ENCODE assay signal across 28 cellular contexts in the genomic region with DNA sequence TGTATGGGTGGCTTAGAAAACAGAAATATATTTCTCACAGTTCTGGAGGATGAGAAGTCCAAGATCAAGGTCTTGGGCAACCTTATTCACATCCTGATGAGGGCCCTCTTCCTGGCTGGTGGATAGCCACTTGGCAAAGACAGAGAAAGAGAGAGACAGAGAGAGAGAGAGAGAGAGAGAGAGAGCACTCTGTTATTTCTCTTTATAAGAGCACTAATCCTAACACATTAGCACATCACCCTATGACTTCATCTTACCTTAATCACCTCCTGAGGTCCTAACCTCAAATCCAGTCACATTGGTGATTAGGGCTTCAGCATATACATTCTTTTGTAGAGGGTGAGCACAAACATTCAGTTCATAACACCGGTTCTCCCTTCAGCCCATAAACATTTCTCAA.
DNase-seq lines count a peak whose midpoint lies in the region; FAIRE-seq and TF ChIP-seq lines count a peak whose summit lies in the region.
"Had no signal": no experiment of that assay in that cellular context is flagged by ENCODE, and none has a peak within 500 bp of the region (broad histone marks: within the 10 kb centered on the region; RNA-seq: fewer than 3 reads in every experiment).

No MANE protein-coding gene starts in this region.

- H3K4me2 ChIP-seq in keratinocyte (ENCODE audit: control insufficient read depth, extremely low read depth, insufficient read depth, low read depth, low read length): no peak overlapping the region

- peak; percentile 86 for FAIRE-seq in keratinocyte (lab: Jason Lieb, UNC)
- FAIRE-seq: endometrium, pancreas had no signal

- H3K36me3 ChIP-seq in keratinocyte (ENCODE audit: control insufficient read depth in 2 of 2, extremely low read depth in 1 of 2, insufficient read depth in 2 of 2, low read length in 2 of 2): no peaks in the 10 kb centered on the region
- H3K36me3 ChIP-seq in CD8-positive, alpha-beta memory T cell (ENCODE audit: insufficient read depth, low read length): no peaks in the 10 kb centered on the region
- H3K36me3 ChIP-seq: heart right ventricle, left lung, pancreas, thyroid gland had no signal

- no peak overlapping the region for H3K4me3 Mint-ChIP-seq in CD8-positive, alpha-beta memory T cell
- H3K4me3 Mint-ChIP-seq: activated CD4-positive, alpha-beta T cell treated with anti-CD3 and anti-CD28 coated beads, Interleukin-2, amount 10 ng/mL, durations not matched to agents 24 days and 14 days; activated naive CD4-positive, alpha-beta T cell treated with anti-CD3 and anti-CD28 coated beads, Interleukin-2, amount 10 ng/mL, durations not matched to agents 7 days and 5 days; activated T-cell treated with anti-CD3 and anti-CD28 coated beads, Interleukin-2, amount 50 U/mL, for 72 hours; dendritic cell treated with granulocyte-macrophage colony-stimulating factor and Interleukin-4, amounts not matched to agents 40 ng/mL and 50 ng/mL, for 4 days; naive thymus-derived CD8-positive, alpha-beta T cell; stimulated activated naive CD8-positive, alpha-beta T cell treated with anti-CD3 and anti-CD28 coated beads, Interleukin-15, Interleukin-2, amounts not matched to agents 100 ng/mL and 50 ng/mL, for 24 hours had no signal

- peaks cover 28% of the 10 kb centered on the region for H3K4me1 ChIP-seq in keratinocyte (ENCODE audit: control insufficient read depth, extremely low read depth, insufficient read depth, low read length)
- H3K4me1 ChIP-seq in CD8-positive, alpha-beta memory T cell (ENCODE audit: insufficient read depth, low read length): no peaks in the 10 kb centered on the region
- H3K4me1 ChIP-seq: left lung, pancreas had no signal

- no peak for TF ChIP-seq CTCF in keratinocyte (optimal IDR thresholded peaks at IDR 0.05 in 1 of 3, IDR thresholded peaks at IDR 0.05 in 1 of 3, conservative IDR thresholded peaks at IDR 0.05 in 1 of 3; ENCODE audit: extremely low read depth in 1 of 3, insufficient read depth in 2 of 3, low read length in 3 of 3)

- H3K9ac ChIP-seq in keratinocyte (ENCODE audit: control insufficient read depth, extremely low read depth, insufficient read depth, low read length): no peak overlapping the region

- no peaks in the 10 kb centered on the region for H3K79me2 ChIP-seq in keratinocyte (ENCODE audit: control insufficient read depth, insufficient read depth, low read length)

- dilution Hi-C loops in keratinocyte (cut with MboI; ENCODE audit: extremely low pct_ligation_motif_present, low sequenced_read_pairs): no loop called here

- no peaks in the 10 kb centered on the region for H3K27me3 Mint-ChIP-seq in CD8-positive, alpha-beta memory T cell
- H3K27me3 Mint-ChIP-seq: activated CD4-positive, alpha-beta T cell treated with anti-CD3 and anti-CD28 coated beads, Interleukin-2, amount 10 ng/mL, durations not matched to agents 24 days and 14 days; activated naive CD4-positive, alpha-beta T cell treated with anti-CD3 and anti-CD28 coated beads, Interleukin-2, amount 10 ng/mL, durations not matched to agents 7 days and 5 days; dendritic cell treated with granulocyte-macrophage colony-stimulating factor and Interleukin-4, amounts not matched to agents 40 ng/mL and 50 ng/mL, for 4 days; stimulated activated naive CD8-positive, alpha-beta T cell treated with anti-CD3 and anti-CD28 coated beads, Interleukin-15, Interleukin-2, amounts not matched to agents 100 ng/mL and 50 ng/mL, for 24 hours had no signal

- no peak overlapping the region for H3K4me3 ChIP-seq in keratinocyte (ENCODE audit: control insufficient read depth in 2 of 3, extremely low read depth in 1 of 3, insufficient read depth in 2 of 3, low read depth in 1 of 3, low read length in 3 of 3)
- H3K4me3 ChIP-seq in CD8-positive, alpha-beta memory T cell (ENCODE audit: low read length): no peak overlapping the region
- H3K4me3 ChIP-seq: heart right ventricle, left lung, pancreas, SK-N-MC, thyroid gland had no signal

- H2AFZ ChIP-seq in keratinocyte (ENCODE audit: control insufficient read depth, low read length): no peak overlapping the region

- peaks cover 0 to 8% (median 0%) of the 10 kb centered on the region in 5 donors for H3K9me3 Mint-ChIP-seq in CD8-positive, alpha-beta memory T cell
- H3K9me3 Mint-ChIP-seq: activated CD4-positive, alpha-beta T cell treated with anti-CD3 and anti-CD28 coated beads, Interleukin-2, amount 10 ng/mL, durations not matched to agents 24 days and 14 days; activated naive CD4-positive, alpha-beta T cell treated with anti-CD3 and anti-CD28 coated beads, Interleukin-2, amount 10 ng/mL, durations not matched to agents 7 days and 5 days; dendritic cell treated with granulocyte-macrophage colony-stimulating factor and Interleukin-4, amounts not matched to agents 40 ng/mL and 50 ng/mL, for 4 days had no signal

- no peaks in the 10 kb centered on the region for H3K9me1 ChIP-seq in keratinocyte (ENCODE audit: control insufficient read depth, extremely low read depth, insufficient read depth, low read length)

- no peak overlapping the region for H3K27ac Mint-ChIP-seq in CD8-positive, alpha-beta memory T cell
- H3K27ac Mint-ChIP-seq: activated CD4-positive, alpha-beta T cell treated with anti-CD3 and anti-CD28 coated beads, Interleukin-2, amount 10 ng/mL, durations not matched to agents 24 days and 14 days; activated naive CD4-positive, alpha-beta T cell treated with anti-CD3 and anti-CD28 coated beads, Interleukin-2, amount 10 ng/mL, durations not matched to agents 7 days and 5 days; activated T-cell treated with anti-CD3 and anti-CD28 coated beads, Interleukin-2, amount 50 U/mL, for 72 hours; dendritic cell treated with granulocyte-macrophage colony-stimulating factor and Interleukin-4, amounts not matched to agents 40 ng/mL and 50 ng/mL, for 4 days; naive thymus-derived CD8-positive, alpha-beta T cell; stimulated activated naive CD8-positive, alpha-beta T cell treated with anti-CD3 and anti-CD28 coated beads, Interleukin-15, Interleukin-2, amounts not matched to agents 100 ng/mL and 50 ng/mL, for 24 hours had no signal

- in situ Hi-C loops in Caki2 (cut with HindIII; ENCODE audit: low pct_unique_long_range_greater_than_20kb, low sequenced_read_pairs): no loop called here

- no peak overlapping the region for H3K27ac ChIP-seq in keratinocyte (ENCODE audit: control insufficient read depth, insufficient read depth, low read length)
- H3K27ac ChIP-seq in CD8-positive, alpha-beta memory T cell (ENCODE audit: low read depth, low read length): no peak overlapping the region
- H3K27ac ChIP-seq: heart right ventricle, left lung, pancreas, SK-N-MC, thyroid gland had no signal

- no peaks in the 10 kb centered on the region for H3K36me3 Mint-ChIP-seq in CD8-positive, alpha-beta memory T cell
- H3K36me3 Mint-ChIP-seq: activated naive CD4-positive, alpha-beta T cell treated with anti-CD3 and anti-CD28 coated beads, Interleukin-2, amount 10 ng/mL, durations not matched to agents 7 days and 5 days; naive thymus-derived CD8-positive, alpha-beta T cell had no signal

- POLR2A ChIA-PET in CD8-positive, alpha-beta memory T cell (lab: Charles Lee): no interaction called here

- H3K9me3 ChIP-seq in keratinocyte (ENCODE audit: control insufficient read depth, low read depth, low read length): peaks cover 4% of the 10 kb centered on the region
- H3K9me3 ChIP-seq in CD8-positive, alpha-beta memory T cell (ENCODE audit: low read length): no peaks in the 10 kb centered on the region
- H3K9me3 ChIP-seq: heart right ventricle, left lung, pancreas, thyroid gland had no signal

- H3K27me3 ChIP-seq in keratinocyte (ENCODE audit: control insufficient read depth, extremely low read depth, insufficient read depth, low read length): no peaks in the 10 kb centered on the region
- no peaks in the 10 kb centered on the region for H3K27me3 ChIP-seq in CD8-positive, alpha-beta memory T cell (ENCODE audit: insufficient read depth, low read length, poor library complexity, severe bottlenecking)
- H3K27me3 ChIP-seq: heart right ventricle, left lung, pancreas, thyroid gland had no signal

- H4K20me1 ChIP-seq in keratinocyte (ENCODE audit: control insufficient read depth, extremely low read depth, insufficient read depth, low read length): no peaks in the 10 kb centered on the region

- CTCF ChIA-PET in CD8-positive, alpha-beta memory T cell (lab: Charles Lee): no interaction called here

- no peaks in the 10 kb centered on the region for H3K4me1 Mint-ChIP-seq in CD8-positive, alpha-beta memory T cell
- H3K4me1 Mint-ChIP-seq: activated CD4-positive, alpha-beta T cell treated with anti-CD3 and anti-CD28 coated beads, Interleukin-2, amount 10 ng/mL, durations not matched to agents 24 days and 14 days; activated naive CD4-positive, alpha-beta T cell treated with anti-CD3 and anti-CD28 coated beads, Interleukin-2, amount 10 ng/mL, durations not matched to agents 7 days and 5 days; naive thymus-derived CD8-positive, alpha-beta T cell had no signal

- DNase-seq in Caki2 (ENCODE audit: low read depth) (peak; percentile 10), M059J (ENCODE audit: low read depth) (peak; percentile 46), astrocyte of the hippocampus (ENCODE audit: low read depth, low spot score) (peak; percentile 30), keratinocyte (ENCODE audit: low read depth, low spot score) (peak; percentile 54), KG1 (lab: John Stamatoyannopoulos, UW) (no peak), anterior cingulate cortex (lab: John Stamatoyannopoulos, UW) (no peak), globus pallidus (ENCODE audit: low spot score) (no peak)
- no peak for DNase-seq in CD8-positive, alpha-beta memory T cell
- DNase-seq: activated CD4-positive, alpha-beta T cell treated with anti-CD3 and anti-CD28 coated beads, Interleukin-2, amount 10 ng/mL, durations not matched to agents 24 days and 14 days; activated naive CD4-positive, alpha-beta T cell treated with anti-CD3 and anti-CD28 coated beads, Interleukin-2, amount 10 ng/mL, durations not matched to agents 7 days and 5 days; activated T-cell treated with anti-CD3 and anti-CD28 coated beads, Interleukin-2, amount 50 U/mL, for 72 hours; C1 segment of cervical spinal cord; central memory CD4-positive, alpha-beta T cell; EL; heart right ventricle; left lung; midbrain; naive thymus-derived CD8-positive, alpha-beta T cell; NCI-H1417 treated with DMSO at 0.1 percent for 48 hours; NK-92 treated with Interleukin-12 subunit alpha and Interleukin-12 subunit beta, amount 100 ng/mL, for 24 hours; pancreas; stimulated activated CD4-positive, alpha-beta T cell treated with anti-CD3 and anti-CD28 coated beads, Interleukin-15, amount 100 ng/mL, for 24 hours; T-helper 2 cell; thyroid gland had no signal

Comparison
In these comparisons a context has a peak if more than half of its experiments do, and no peak if none do; other contexts are left out.
1. DNase-seq: peak in Caki2 (single experiment), M059J (single experiment), astrocyte of the hippocampus (single experiment) and keratinocyte (single experiment); none in CD8-positive, alpha-beta memory T cell (0 of 5), KG1 (single experiment), anterior cingulate cortex (0 of 58) and globus pallidus (single experiment).